ENCODE assay signal across 10 cellular contexts in genomic region chr17:19418312-19418992, GRCh38. TPM values are rescaled to one million over a fixed set of nuclear protein-coding genes. Genes with fewer than 3 reads are reported as not detected.
A peak's percentile ranks its signal among the peaks of the same experiment; 100 is the strongest.
DNase-seq lines count a peak whose midpoint lies in the region; ATAC-seq and TF ChIP-seq lines count a peak whose summit lies in the region.
"Had no signal": no experiment of that assay in that cellular context is flagged by ENCODE, and none has a peak within 500 bp of the region (broad histone marks: within the 10 kb centered on the region; RNA-seq: fewer than 3 reads in every experiment).

No MANE protein-coding gene starts in this region.

- peak; percentile 37 for TF ChIP-seq CTCF in fibroblast of the aortic adventitia (IDR thresholded peaks at IDR 0.05; ENCODE audit: insufficient read depth, low read length)
- TF ChIP-seq CTCF in transverse colon (IDR thresholded peaks at IDR 0.05) = no peak

- H3K9me3 ChIP-seq in transverse colon (no peaks in the 10 kb centered on the region), neuronal stem cell (replicated peaks in 1 of 2; ENCODE audit: control insufficient read depth in 2 of 2, insufficient read depth in 1 of 2, low read depth in 1 of 2, low read length in 2 of 2) (no peaks in the 10 kb centered on the region)
- H3K9me3 ChIP-seq: heart right ventricle had no signal

- no peak overlapping the region for H2AFZ ChIP-seq in neuronal stem cell (ENCODE audit: low read length)

- DNase-seq in Right ventricle myocardium inferior (ENCODE audit: missing footprints) (no peak), cardiac septum (ENCODE audit: low spot score) (no peak), fibroblast of the aortic adventitia (ENCODE audit: low read depth) (peak; percentile 86), transverse colon (no peak), neuronal stem cell (ENCODE audit: low spot score) (no peak)
- no peak for DNase-seq in activated T-helper 2 cell treated with anti-CD3 and anti-CD28 coated beads, Interferon-gamma antibody, Interleukin-2, Interleukin-4, amounts not matched to agents 10 μg/mL and 5 μg/mL and 100 μg/mL, durations not matched to agents 14 hours and 24 hours and 36 hours (ENCODE audit: low spot score)
- no peak for DNase-seq in activated CD4-positive, CD25-positive, alpha-beta regulatory T cell (lab: John Stamatoyannopoulos, UW)
- DNase-seq: CD8-positive, alpha-beta memory T cell; heart right ventricle had no signal

- no peak overlapping the region for H3K23ac ChIP-seq in neuronal stem cell (ENCODE audit: low read depth, low read length, poor library complexity)

- H3K4me3 ChIP-seq in fibroblast of the aortic adventitia (ENCODE audit: low read depth, low read length) (no peak overlapping the region), transverse colon (no peak overlapping the region), neuronal stem cell (ENCODE audit: low read length in 2 of 2) (no peak overlapping the region)
- H3K4me3 ChIP-seq: heart right ventricle had no signal

- H3K79me1 ChIP-seq in neuronal stem cell (ENCODE audit: low read depth, low read length) = no peaks in the 10 kb centered on the region

- H3K36me3 ChIP-seq in transverse colon = no peaks in the 10 kb centered on the region
- H3K36me3 ChIP-seq in neuronal stem cell (replicated peaks in 1 of 2; ENCODE audit: control insufficient read depth in 2 of 2, insufficient read depth in 2 of 2, low read length in 2 of 2) = no peaks in the 10 kb centered on the region
- H3K36me3 ChIP-seq: heart right ventricle had no signal

- in situ Hi-C loops in transverse colon (cut with MboI; ENCODE audit: low pct_ligation_motif_present in 1 of 4, low pct_unique_long_range_greater_than_20kb in 1 of 4, low sequenced_read_pairs in 3 of 4) = no loop called here

- no peak overlapping the region for H3K4ac ChIP-seq in neuronal stem cell (ENCODE audit: low read length)

- H2BK120ac ChIP-seq in neuronal stem cell (ENCODE audit: low read depth, low read length) = no peak overlapping the region

- no peak overlapping the region for H3K9ac ChIP-seq in neuronal stem cell (ENCODE audit: low read depth, low read length, poor library complexity)

- no peaks in the 10 kb centered on the region for H3K36me3 Mint-ChIP-seq in activated T-helper 2 cell treated with anti-CD3 and anti-CD28 coated beads, Interferon-gamma antibody, Interleukin-2, Interleukin-4, amounts not matched to agents 10 μg/mL and 5 μg/mL and 100 μg/mL, durations not matched to agents 14 hours and 24 hours and 36 hours (ENCODE audit: low read depth)
- H3K36me3 Mint-ChIP-seq: CD8-positive, alpha-beta memory T cell had no signal

- no peak overlapping the region for H3K14ac ChIP-seq in neuronal stem cell (ENCODE audit: low read length)

- intact Hi-C loops in Right ventricle myocardium inferior (cut with DNase I) = no loop called here
- intact Hi-C loops in cardiac septum (cut with DNase I) = no loop called here
- intact Hi-C loops in transverse colon (cut with DNase I; ENCODE audit: low total_unique reads) = no loop called here
- intact Hi-C loops in activated T-helper 2 cell treated with anti-CD3 and anti-CD28 coated beads, Interferon-gamma antibody, Interleukin-2, Interleukin-4, amounts not matched to agents 10 μg/mL and 5 μg/mL and 100 μg/mL, durations not matched to agents 14 hours and 24 hours and 36 hours (cut with micrococcal nuclease) = no loop called here

- no peak overlapping the region for H3K4me2 ChIP-seq in neuronal stem cell (ENCODE audit: insufficient read depth, low read length, poor library complexity, severe bottlenecking)

- H3K4me1 Mint-ChIP-seq in activated T-helper 2 cell treated with anti-CD3 and anti-CD28 coated beads, Interferon-gamma antibody, Interleukin-2, Interleukin-4, amounts not matched to agents 10 μg/mL and 5 μg/mL and 100 μg/mL, durations not matched to agents 14 hours and 24 hours and 36 hours (ENCODE audit: low read depth) = no peaks in the 10 kb centered on the region

- H3K18ac ChIP-seq in neuronal stem cell (ENCODE audit: low read length) = no peak overlapping the region

- H3K27me3 Mint-ChIP-seq in activated T-helper 2 cell treated with anti-CD3 and anti-CD28 coated beads, Interferon-gamma antibody, Interleukin-2, Interleukin-4, amounts not matched to agents 10 μg/mL and 5 μg/mL and 100 μg/mL, durations not matched to agents 14 hours and 24 hours and 36 hours (ENCODE audit: low read depth) = peaks cover 4% of the 10 kb centered on the region

- no peaks in the 10 kb centered on the region for H3K9me3 Mint-ChIP-seq in activated T-helper 2 cell treated with anti-CD3 and anti-CD28 coated beads, Interferon-gamma antibody, Interleukin-2, Interleukin-4, amounts not matched to agents 10 μg/mL and 5 μg/mL and 100 μg/mL, durations not matched to agents 14 hours and 24 hours and 36 hours
- H3K9me3 Mint-ChIP-seq: CD8-positive, alpha-beta memory T cell had no signal

- no peak overlapping the region for H2BK12ac ChIP-seq in neuronal stem cell (ENCODE audit: low read length)

- H3K27ac ChIP-seq in transverse colon (peak overlapping the region; percentile 18 to 70 (median 37)), neuronal stem cell (replicated peaks; ENCODE audit: low read length) (no peak overlapping the region)

- WGBS in transverse colon (ENCODE audit: low coverage in 1 of 2), 2 donors = 57 to 60% methylated on average over 1 to 7 of the region's 7 CpGs
- no CpG with 5 or more reads among the region's 7 CpGs for WGBS in neuronal stem cell (ENCODE audit: extremely low coverage in 2 of 2, insufficient read length in 2 of 2, insufficient replicate concordance in 1 of 2), 2 donors

- ATAC-seq in Right ventricle myocardium inferior = peak; percentile 67
- ATAC-seq in SK-N-SH treated with all-trans-retinoic acid at 6 μM for 48 hours = peak; percentile 43

- H3K27ac Mint-ChIP-seq in activated T-helper 2 cell treated with anti-CD3 and anti-CD28 coated beads, Interferon-gamma antibody, Interleukin-2, Interleukin-4, amounts not matched to agents 10 μg/mL and 5 μg/mL and 100 μg/mL, durations not matched to agents 14 hours and 24 hours and 36 hours = no peak overlapping the region

- no peak overlapping the region for H4K8ac ChIP-seq in neuronal stem cell (ENCODE audit: low read depth, low read length)

- H3K4me3 Mint-ChIP-seq in activated T-helper 2 cell treated with anti-CD3 and anti-CD28 coated beads, Interferon-gamma antibody, Interleukin-2, Interleukin-4, amounts not matched to agents 10 μg/mL and 5 μg/mL and 100 μg/mL, durations not matched to agents 14 hours and 24 hours and 36 hours (ENCODE audit: low read depth) = no peak overlapping the region
- H3K4me3 Mint-ChIP-seq: CD8-positive, alpha-beta memory T cell had no signal

- H2BK5ac ChIP-seq in neuronal stem cell (ENCODE audit: low read length) = no peak overlapping the region

- H2BK15ac ChIP-seq in neuronal stem cell (ENCODE audit: low read length) = no peak overlapping the region

- no peaks in the 10 kb centered on the region for H3K27me3 ChIP-seq in transverse colon
- H3K27me3 ChIP-seq in neuronal stem cell (ENCODE audit: control insufficient read depth in 3 of 3, insufficient read depth in 3 of 3, low read depth in 1 of 3, low read length in 3 of 3) = peaks cover 0 to 38% (median 0%) of the 10 kb centered on the region in 3 experiments

- no peak overlapping the region for H4K91ac ChIP-seq in neuronal stem cell (ENCODE audit: low read depth, low read length, poor library complexity)

- TF ChIP-seq POLR2A in transverse colon (IDR thresholded peaks at IDR 0.05) = no peak

- H2AK5ac ChIP-seq in neuronal stem cell (ENCODE audit: low read depth, low read length) = no peak overlapping the region

- H3K4me1 ChIP-seq in transverse colon = peaks cover 0 to 3% (median 0%) of the 10 kb centered on the region in 4 donors
- H3K4me1 ChIP-seq in neuronal stem cell (ENCODE audit: control insufficient read depth in 2 of 2, insufficient read depth in 1 of 2, low read depth in 1 of 2, low read length in 2 of 2) = no peaks in the 10 kb centered on the region

- TF ChIP-seq EP300 in transverse colon (IDR thresholded peaks at IDR 0.05; ENCODE audit: low read depth) = no peak

TF ChIP-seq in SK-N-SH treated with all-trans-retinoic acid at 6 μM for 48 hours, 23 proteins besides CTCF, POLR2A, EP300 and RAD21 (continues in another document):
- no peak for TF ChIP-seq ZNF8 (CRISPR knock-in tag; IDR thresholded peaks at IDR 0.05)
- no peak for TF ChIP-seq TOX (CRISPR knock-in tag; IDR thresholded peaks at IDR 0.05; ENCODE audit: borderline replicate concordance)

RNA-seq across cellular contexts. Expression of gene RNF112, which starts 7.4 kb away (rescaled TPM):
- total RNA-seq in Right ventricle myocardium inferior = 3.5 TPM
- 2.5 TPM for total RNA-seq in cardiac septum
- total RNA-seq in fibroblast of the aortic adventitia (ENCODE audit: low replicate concordance) = 0.36 and 2.3 TPM in 2 replicates
- 1 to 10 TPM; 2.2 to 7.2 (median 3.9) TPM for total RNA-seq in transverse colon
- polyA plus RNA-seq in neuronal stem cell (2013, experiment 1 of 2) = 1.4 TPM
- 1.1 TPM for polyA plus RNA-seq in neuronal stem cell (2013, experiment 2 of 2)
- 0.16 and 0.32 TPM in 2 replicates for total RNA-seq in activated T-helper 2 cell treated with anti-CD3 and anti-CD28 coated beads, Interferon-gamma antibody, Interleukin-2, Interleukin-4, amounts not matched to agents 10 μg/mL and 5 μg/mL and 100 μg/mL, durations not matched to agents 14 hours and 24 hours and 36 hours
- polyA plus RNA-seq: CD8-positive, alpha-beta memory T cell had no signal

RNA-seq across cellular contexts. Expression of gene MFAP4, which starts 31.5 kb away (rescaled TPM):
- total RNA-seq in Right ventricle myocardium inferior = 53.5 TPM
- 46.2 TPM for total RNA-seq in cardiac septum
- 20.2 and 89.6 TPM in 2 replicates for total RNA-seq in fibroblast of the aortic adventitia (ENCODE audit: low replicate concordance)
- total RNA-seq in transverse colon = 10 to 100 TPM; 39.7 to 67.3 (median 51.5) TPM
- polyA plus RNA-seq in neuronal stem cell (2013, experiment 1 of 2) = 0.18 TPM
- 0.07 TPM for polyA plus RNA-seq in neuronal stem cell (2013, experiment 2 of 2)
- not detected in 2 replicates for total RNA-seq in activated T-helper 2 cell treated with anti-CD3 and anti-CD28 coated beads, Interferon-gamma antibody, Interleukin-2, Interleukin-4, amounts not matched to agents 10 μg/mL and 5 μg/mL and 100 μg/mL, durations not matched to agents 14 hours and 24 hours and 36 hours
- total RNA-seq: CD8-positive, alpha-beta memory T cell had no signal
- polyA plus RNA-seq: CD8-positive, alpha-beta memory T cell had no signal

RNA-seq across cellular contexts. Expression of gene MAPK7, which starts 40.2 kb away (rescaled TPM):
- total RNA-seq in Right ventricle myocardium inferior (13.0 TPM), cardiac septum (17.5 TPM), fibroblast of the aortic adventitia (ENCODE audit: low replicate concordance) (18.0 and 24.0 TPM in 2 replicates), transverse colon (100 to 1,000 TPM in 1 of 4 donors, 10 to 100 TPM in 3; 15.3 to 112 (median 48.3) TPM)
- 21.1 TPM for polyA plus RNA-seq in neuronal stem cell (2013, experiment 1 of 2)
- polyA plus RNA-seq in neuronal stem cell (2013, experiment 2 of 2) = 21.3 TPM
- 18.9 and 22.6 TPM in 2 replicates for total RNA-seq in activated T-helper 2 cell treated with anti-CD3 and anti-CD28 coated beads, Interferon-gamma antibody, Interleukin-2, Interleukin-4, amounts not matched to agents 10 μg/mL and 5 μg/mL and 100 μg/mL, durations not matched to agents 14 hours and 24 hours and 36 hours

RNA-seq across cellular contexts. Expression of gene B9D1, which starts 55.9 kb away (rescaled TPM):
- total RNA-seq in Right ventricle myocardium inferior (5.3 TPM), cardiac septum (9.7 TPM), fibroblast of the aortic adventitia (ENCODE audit: low replicate concordance) (8.2 and 19.9 TPM in 2 replicates), transverse colon (10 to 100 TPM in 2 of 4 donors, 1 to 10 TPM in 2; 6.0 to 17.6 (median 9.5) TPM)
- polyA plus RNA-seq in neuronal stem cell (2013, experiment 1 of 2) = 22.2 TPM
- polyA plus RNA-seq in neuronal stem cell (2013, experiment 2 of 2) = 23.4 TPM
- 6.7 TPM in 2 replicates for total RNA-seq in activated T-helper 2 cell treated with anti-CD3 and anti-CD28 coated beads, Interferon-gamma antibody, Interleukin-2, Interleukin-4, amounts not matched to agents 10 μg/mL and 5 μg/mL and 100 μg/mL, durations not matched to agents 14 hours and 24 hours and 36 hours

Comparison
In these comparisons a context has a peak if more than half of its experiments do, and no peak if none do; other contexts are left out.
1. RNA of gene MFAP4, which starts 31.5 kb away (total RNA-seq): 20.2 to 89.6 TPM in fibroblast of the aortic adventitia, 39.7 to 67.3 TPM in transverse colon, 53.5 TPM in Right ventricle myocardium inferior (single experiment) and 46.2 TPM in cardiac septum (single experiment); not detected in activated T-helper 2 cell treated with anti-CD3 and anti-CD28 coated beads, Interferon-gamma antibody, Interleukin-2, Interleukin-4, amounts not matched to agents 10 μg/mL and 5 μg/mL and 100 μg/mL, durations not matched to agents 14 hours and 24 hours and 36 hours; every median in the first group is over 10 times any median in the second.